22 cellular contexts compared by ENCODE assay signal in genomic region chr10:25048463-25048862, GRCh38. TPM values are rescaled to one million over a fixed set of nuclear protein-coding genes. Genes with fewer than 3 reads are reported as not detected.
"Had no signal": no experiment of that assay in that cellular context is flagged by ENCODE, and none has a peak within 500 bp of the region (broad histone marks: within the 10 kb centered on the region; RNA-seq: fewer than 3 reads in every experiment).

No MANE protein-coding gene starts in this region.

- H3K9ac ChIP-seq: SK-N-SH had no signal

- H3K27me3 ChIP-seq: ascending aorta, cardiac muscle cell, right lobe of liver, stomach had no signal

- H3K27ac ChIP-seq: cardiac muscle cell, prostate gland, right lobe of liver, stomach had no signal

- H3K4me2 ChIP-seq: SK-N-SH had no signal

- ATAC-seq: natural killer cell treated with Interleukin-12 subunit alpha and Interleukin-12 subunit beta and Interleukin-15 and Interleukin-18, amount 100 ng/mL, for 72 hours; T-cell had no signal

- H3K4me1 ChIP-seq: prostate gland, stomach had no signal

- H3K9me3 ChIP-seq: ascending aorta, prostate gland, right lobe of liver, SK-N-SH, stomach, thoracic aorta had no signal

- H3K36me3 ChIP-seq: ascending aorta, cardiac muscle cell, prostate gland, right lobe of liver, stomach, thoracic aorta had no signal

- H3K4me3 ChIP-seq: ascending aorta, cardiac muscle cell, lung, prostate gland, right lobe of liver, stomach, thoracic aorta had no signal

- DNase-seq: activated CD4-positive, alpha-beta T cell treated with anti-CD3 and anti-CD28 coated beads for 1 hour; activated CD4-positive, alpha-beta T cell treated with anti-CD3 and anti-CD28 coated beads, Interleukin-2, amount 50 U/mL, for 4 hours; activated naive CD4-positive, alpha-beta T cell; activated naive CD8-positive, alpha-beta T cell treated with anti-CD3 and anti-CD28 coated beads, Interleukin-2, amount 10 ng/mL, durations not matched to agents 7 days and 5 days; activated T-cell treated with anti-CD3 and anti-CD28 coated beads for 4 hours; erythroblast; hippocampal formation; kidney glomerular epithelial cell; right lobe of liver; SK-N-SH; stimulated activated CD4-positive, alpha-beta T cell treated with anti-CD3 and anti-CD28 coated beads, Interleukin-12 subunit alpha, Interleukin-12 subunit beta, amount 100 ng/mL, for 4 hours; stimulated activated CD4-positive, alpha-beta T cell treated with anti-CD3 and anti-CD28 coated beads, Interleukin-2, amount 100 ng/mL, for 24 hours; stomach; T-cell; T-helper 9 cell had no signal

RNA-seq across cellular contexts. Expression of gene ENKUR, which starts 32.5 kb away (rescaled TPM):
- total RNA-seq: activated naive CD8-positive, alpha-beta T cell treated with anti-CD3 and anti-CD28 coated beads, Interleukin-2, amount 10 ng/mL, durations not matched to agents 7 days and 5 days; ascending aorta; cardiac muscle cell; glomerular endothelial cell; natural killer cell treated with Interleukin-12 subunit alpha and Interleukin-12 subunit beta and Interleukin-15 and Interleukin-18, amount 100 ng/mL, for 72 hours had no signal
